Comparison of ENCODE assay signal across 31 cellular contexts in the genomic region with DNA sequence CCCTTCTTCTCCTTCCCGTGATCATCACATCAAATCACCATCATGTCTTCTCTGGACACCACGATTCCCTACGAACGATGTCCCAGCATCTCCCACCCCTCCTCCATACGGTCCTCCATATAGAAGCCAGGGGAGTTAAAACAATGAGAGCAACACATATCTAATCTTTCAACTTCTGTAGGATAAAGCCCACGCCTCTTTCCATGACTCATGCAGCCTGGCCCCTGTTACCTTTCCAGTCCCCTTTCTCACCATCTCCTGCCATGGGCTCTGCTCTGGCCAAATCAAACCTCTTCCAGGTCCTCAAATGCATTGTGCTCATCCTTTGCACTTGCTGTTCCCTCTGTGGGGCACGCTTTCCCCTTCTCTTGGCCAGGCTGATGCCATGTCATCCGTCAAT.
"Had no signal": no experiment of that assay in that cellular context is flagged by ENCODE, and none has a peak within 500 bp of the region (broad histone marks: within the 10 kb centered on the region; RNA-seq: fewer than 3 reads in every experiment).

No MANE protein-coding gene starts in this region.

- H3K27ac ChIP-seq: body of pancreas, coronary artery, gastrocnemius medialis, hepatocyte, right atrium auricular region, tibial nerve had no signal

- DNase-seq: activated CD4-positive, alpha-beta memory T cell treated with anti-CD3 and anti-CD28 coated beads, Interleukin-2, amount 10 ng/mL, durations not matched to agents 7 days and 5 days; activated CD4-positive, alpha-beta T cell treated with anti-CD3 and anti-CD28 coated beads for 1 hour; activated CD4-positive, alpha-beta T cell treated with anti-CD3 and anti-CD28 coated beads, Interleukin-2, amount 10 ng/mL, durations not matched to agents 7 days and 5 days; activated CD8-positive, alpha-beta memory T cell treated with anti-CD3 and anti-CD28 coated beads, Interleukin-2, amount 10 ng/mL, durations not matched to agents 7 days and 5 days; activated T-cell treated with anti-CD3 and anti-CD28 coated beads, Interleukin-2, amount 50 U/mL, for 48 hours; anterior cingulate cortex; body of pancreas; cerebellar nuclear complex; effector memory CD8-positive, alpha-beta T cell; erythroblast; gastrocnemius medialis; islet precursor cell; left cardiac atrium; mammary epithelial cell; naive B cell; stimulated activated CD4-positive, alpha-beta T cell treated with anti-CD3 and anti-CD28 coated beads, Interleukin-1b, Interleukin-23, amount 100 ng/mL, for 48 hours; stimulated activated CD4-positive, alpha-beta T cell treated with anti-CD3 and anti-CD28 coated beads, Interleukin-4, amount 100 ng/mL, for 4 hours; stimulated activated CD8-positive, alpha-beta memory T cell treated with anti-CD3 and anti-CD28 coated beads, Interleukin-4, amount 100 ng/mL, for 48 hours; T-helper 17 cell had no signal

- ATAC-seq: activated CD8-positive, alpha-beta memory T cell treated with anti-CD3 and anti-CD28 coated beads, Interleukin-2, amount 10 ng/mL, durations not matched to agents 7 days and 5 days; body of pancreas; effector memory CD8-positive, alpha-beta T cell; gastrocnemius medialis; left cardiac atrium; stimulated activated memory B cell treated with anti-CD40 and anti-IgM and Interleukin-4, amounts not matched to agents 10 μg/mL and 1 μg/mL and 100 μg/mL, for 72 hours; T-helper 17 cell; WTC11 had no signal

- H3K27ac Mint-ChIP-seq: activated CD4-positive, alpha-beta memory T cell treated with anti-CD3 and anti-CD28 coated beads, Interleukin-2, amount 10 ng/mL, durations not matched to agents 7 days and 5 days; activated CD4-positive, alpha-beta T cell treated with anti-CD3 and anti-CD28 coated beads, Interleukin-2, amount 10 ng/mL, durations not matched to agents 7 days and 5 days; activated CD8-positive, alpha-beta memory T cell treated with anti-CD3 and anti-CD28 coated beads, Interleukin-2, amount 10 ng/mL, durations not matched to agents 7 days and 5 days; activated naive CD4-positive, alpha-beta T cell treated with anti-CD3 and anti-CD28 coated beads, Interleukin-2, amount 50 U/mL, for 24 hours; activated T-helper 2 cell treated with anti-CD3 and anti-CD28 coated beads, Interferon-gamma antibody, Interleukin-2, Interleukin-4, amounts not matched to agents 10 μg/mL and 5 μg/mL and 100 μg/mL, durations not matched to agents 14 hours and 24 hours and 36 hours; effector memory CD8-positive, alpha-beta T cell; mesothelial cell of epicardium; stimulated activated memory B cell treated with anti-CD40 and anti-IgM and Interleukin-4, amounts not matched to agents 10 μg/mL and 1 μg/mL and 100 μg/mL, for 72 hours; T-helper 17 cell; WTC11 had no signal

- H3K27me3 ChIP-seq: body of pancreas, gastrocnemius medialis, hepatocyte, right atrium auricular region had no signal

- H3K9me3 Mint-ChIP-seq: activated CD4-positive, alpha-beta memory T cell treated with anti-CD3 and anti-CD28 coated beads, Interleukin-2, amount 10 ng/mL, durations not matched to agents 7 days and 5 days; activated CD4-positive, alpha-beta T cell treated with anti-CD3 and anti-CD28 coated beads, Interleukin-2, amount 10 ng/mL, durations not matched to agents 7 days and 5 days; activated naive CD4-positive, alpha-beta T cell treated with anti-CD3 and anti-CD28 coated beads, Interleukin-2, amount 50 U/mL, for 24 hours; activated T-helper 2 cell treated with anti-CD3 and anti-CD28 coated beads, Interferon-gamma antibody, Interleukin-2, Interleukin-4, amounts not matched to agents 10 μg/mL and 5 μg/mL and 100 μg/mL, durations not matched to agents 14 hours and 24 hours and 36 hours; effector memory CD8-positive, alpha-beta T cell; mesothelial cell of epicardium; naive B cell; neural crest cell; stimulated activated memory B cell treated with anti-CD40 and anti-IgM and Interleukin-4, amounts not matched to agents 10 μg/mL and 1 μg/mL and 100 μg/mL, for 72 hours; WTC11 had no signal

- H3K36me3 Mint-ChIP-seq: activated CD8-positive, alpha-beta memory T cell treated with anti-CD3 and anti-CD28 coated beads, Interleukin-2, amount 10 ng/mL, durations not matched to agents 7 days and 5 days; activated naive CD4-positive, alpha-beta T cell treated with anti-CD3 and anti-CD28 coated beads, Interleukin-2, amount 50 U/mL, for 24 hours; mesothelial cell of epicardium; naive B cell; stimulated activated memory B cell treated with anti-CD40 and anti-IgM and Interleukin-4, amounts not matched to agents 10 μg/mL and 1 μg/mL and 100 μg/mL, for 72 hours; WTC11 had no signal

- H3K4me2 ChIP-seq: hepatocyte, smooth muscle cell had no signal

- H3K4me3 ChIP-seq: body of pancreas, coronary artery, gastrocnemius medialis, hepatocyte, right atrium auricular region, smooth muscle cell, tibial nerve had no signal

- H3K36me3 ChIP-seq: gastrocnemius medialis, right atrium auricular region, tibial nerve had no signal

- H3K4me3 Mint-ChIP-seq: activated CD4-positive, alpha-beta memory T cell treated with anti-CD3 and anti-CD28 coated beads, Interleukin-2, amount 10 ng/mL, durations not matched to agents 7 days and 5 days; activated CD4-positive, alpha-beta T cell treated with anti-CD3 and anti-CD28 coated beads, Interleukin-2, amount 10 ng/mL, durations not matched to agents 7 days and 5 days; activated CD8-positive, alpha-beta memory T cell treated with anti-CD3 and anti-CD28 coated beads, Interleukin-2, amount 10 ng/mL, durations not matched to agents 7 days and 5 days; activated naive CD4-positive, alpha-beta T cell treated with anti-CD3 and anti-CD28 coated beads, Interleukin-2, amount 50 U/mL, for 24 hours; effector memory CD8-positive, alpha-beta T cell; mesothelial cell of epicardium; naive B cell; neural crest cell; stimulated activated memory B cell treated with anti-CD40 and anti-IgM and Interleukin-4, amounts not matched to agents 10 μg/mL and 1 μg/mL and 100 μg/mL, for 72 hours; T-helper 17 cell; WTC11 had no signal

- H3K9me3 ChIP-seq: body of pancreas, gastrocnemius medialis, right atrium auricular region, tibial nerve had no signal

- FAIRE-seq: urothelium cell line had no signal

- H3K79me2 ChIP-seq: hepatocyte had no signal

- H3K27me3 Mint-ChIP-seq: activated CD4-positive, alpha-beta T cell treated with anti-CD3 and anti-CD28 coated beads, Interleukin-2, amount 10 ng/mL, durations not matched to agents 7 days and 5 days; activated naive CD4-positive, alpha-beta T cell treated with anti-CD3 and anti-CD28 coated beads, Interleukin-2, amount 50 U/mL, for 24 hours; naive B cell; stimulated activated memory B cell treated with anti-CD40 and anti-IgM and Interleukin-4, amounts not matched to agents 10 μg/mL and 1 μg/mL and 100 μg/mL, for 72 hours had no signal
